Comparison of ENCODE assay signal across 2 cellular contexts in the genomic region with DNA sequence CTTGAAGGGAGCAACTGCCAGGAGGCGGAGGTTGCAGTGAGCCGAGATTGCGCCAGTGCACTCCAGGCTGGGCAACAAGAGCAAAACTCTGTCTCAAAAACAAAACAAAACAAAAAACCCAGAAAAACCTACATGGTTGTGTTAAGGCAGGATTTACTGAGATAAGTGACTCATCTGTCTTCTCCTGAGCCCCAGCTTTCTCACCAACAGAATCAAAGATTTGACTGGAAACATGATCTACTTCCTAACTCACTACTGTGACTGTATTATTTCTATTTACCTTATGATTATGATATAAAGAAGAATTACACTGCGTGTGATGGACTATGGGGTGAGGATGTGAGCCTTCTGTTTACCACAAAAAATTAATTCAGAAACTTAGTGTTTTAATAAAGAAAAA.
TF ChIP-seq lines count a peak whose summit lies in the region.

No MANE protein-coding gene starts in this region.

TF ChIP-seq in IMR-90, 13 proteins besides CTCF, POLR2A, EP300 and RAD21:
- no peak for TF ChIP-seq FOS (IDR thresholded peaks at IDR 0.05; ENCODE audit: low read depth, low read length)
- TF ChIP-seq CEBPB (IDR thresholded peaks at IDR 0.05; ENCODE audit: low read depth, low read length): no peak
- no peak for TF ChIP-seq SMC3 (IDR thresholded peaks at IDR 0.05; ENCODE audit: low read depth, low read length)
- no peak for TF ChIP-seq BHLHE40 (IDR thresholded peaks at IDR 0.05; ENCODE audit: low read depth, low read length)
- TF ChIP-seq MXI1 (IDR thresholded peaks at IDR 0.05; ENCODE audit: borderline replicate concordance, low read depth, low read length): no peak
- TF ChIP-seq NFE2L2 (IDR thresholded peaks at IDR 0.05; ENCODE audit: low read depth, low read length): no peak
- TF ChIP-seq RFX5 (IDR thresholded peaks at IDR 0.05; ENCODE audit: low read depth, low read length): no peak
- no peak for TF ChIP-seq MAZ (IDR thresholded peaks at IDR 0.05; ENCODE audit: borderline replicate concordance, low read depth, low read length)
- TF ChIP-seq, protein P1, sequence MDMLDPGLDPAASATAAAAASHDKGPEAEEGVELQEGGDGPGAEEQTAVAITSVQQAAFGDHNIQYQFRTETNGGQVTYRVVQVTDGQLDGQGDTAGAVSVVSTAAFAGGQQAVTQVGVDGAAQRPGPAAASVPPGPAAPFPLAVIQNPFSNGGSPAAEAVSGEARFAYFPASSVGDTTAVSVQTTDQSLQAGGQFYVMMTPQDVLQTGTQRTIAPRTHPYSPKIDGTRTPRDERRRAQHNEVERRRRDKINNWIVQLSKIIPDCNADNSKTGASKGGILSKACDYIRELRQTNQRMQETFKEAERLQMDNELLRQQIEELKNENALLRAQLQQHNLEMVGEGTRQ (IDR thresholded peaks at IDR 0.05; ENCODE audit: low read depth, low read length): no peak
- no peak for TF ChIP-seq MAFK (IDR thresholded peaks at IDR 0.05; ENCODE audit: low read depth, low read length)
- TF ChIP-seq CHD1 (IDR thresholded peaks at IDR 0.05; ENCODE audit: low read depth, low read length): no peak
- no peak for TF ChIP-seq RCOR1 (IDR thresholded peaks at IDR 0.05; ENCODE audit: insufficient replicate concordance, low read length)
- TF ChIP-seq, protein P2, sequence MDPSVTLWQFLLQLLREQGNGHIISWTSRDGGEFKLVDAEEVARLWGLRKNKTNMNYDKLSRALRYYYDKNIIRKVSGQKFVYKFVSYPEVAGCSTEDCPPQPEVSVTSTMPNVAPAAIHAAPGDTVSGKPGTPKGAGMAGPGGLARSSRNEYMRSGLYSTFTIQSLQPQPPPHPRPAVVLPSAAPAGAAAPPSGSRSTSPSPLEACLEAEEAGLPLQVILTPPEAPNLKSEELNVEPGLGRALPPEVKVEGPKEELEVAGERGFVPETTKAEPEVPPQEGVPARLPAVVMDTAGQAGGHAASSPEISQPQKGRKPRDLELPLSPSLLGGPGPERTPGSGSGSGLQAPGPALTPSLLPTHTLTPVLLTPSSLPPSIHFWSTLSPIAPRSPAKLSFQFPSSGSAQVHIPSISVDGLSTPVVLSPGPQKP (IDR thresholded peaks at IDR 0.05; ENCODE audit: borderline replicate concordance, low read depth, low read length): no peak
TF ChIP-seq in IMR-90: peak in this region for 0.

TF ChIP-seq in HEK293T, 16 proteins besides CTCF, POLR2A, EP300 and RAD21 (continued from another document):
- TF ChIP-seq SUZ12 (IDR thresholded peaks at IDR 0.05) (no peak), TARDBP (IDR thresholded peaks at IDR 0.05) (no peak), LEF1 (IDR thresholded peaks at IDR 0.05; ENCODE audit: borderline replicate concordance) (no peak), ZNF384 (IDR thresholded peaks at IDR 0.05) (no peak), SP1 (IDR thresholded peaks at IDR 0.05) (no peak), FOXA1 (IDR thresholded peaks at IDR 0.05) (no peak)
